In the genomic region with DNA sequence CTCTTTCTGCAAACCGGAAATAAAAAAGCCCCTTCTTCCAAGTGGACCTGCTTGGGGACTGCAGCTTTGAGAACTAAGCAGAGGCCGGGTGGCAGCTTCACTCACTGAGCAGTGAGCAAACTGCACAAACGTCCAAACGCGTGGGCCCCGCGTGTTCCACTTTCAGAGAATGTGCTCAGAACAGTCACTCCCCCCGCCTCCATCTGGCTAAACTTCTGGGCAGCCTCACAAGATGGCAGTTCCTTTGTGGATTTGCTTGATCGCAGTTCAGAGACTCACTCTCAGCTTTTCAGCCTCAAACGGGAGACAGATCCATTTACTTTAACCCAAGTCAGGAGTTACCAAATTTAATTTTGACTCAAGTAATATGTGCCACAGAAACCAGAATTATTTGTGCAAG, we compare ENCODE assay signal across 21 cellular contexts.
DNase-seq lines count a peak whose midpoint lies in the region; ATAC-seq and TF ChIP-seq lines count a peak whose summit lies in the region.
"Had no signal": no experiment of that assay in that cellular context is flagged by ENCODE, and none has a peak within 500 bp of the region (broad histone marks: within the 10 kb centered on the region; RNA-seq: fewer than 3 reads in every experiment).

No MANE protein-coding gene starts in this region.

- H3K36me3 ChIP-seq in right atrium auricular region (no peaks in the 10 kb centered on the region), WERI-Rb-1 (no peaks in the 10 kb centered on the region), H7 (replicated peaks; ENCODE audit: control insufficient read depth, insufficient read depth, low read length) (no peaks in the 10 kb centered on the region), breast epithelium (no peaks in the 10 kb centered on the region)

- H3K27ac ChIP-seq in right atrium auricular region, result no peak overlapping the region
- no peak overlapping the region for H3K27ac ChIP-seq in WERI-Rb-1
- H3K27ac ChIP-seq in breast epithelium, result no peak overlapping the region
- H3K27ac ChIP-seq: A549, HL-60, PC-9, RWPE1 had no signal

- H3K9me3 ChIP-seq in right atrium auricular region (no peaks in the 10 kb centered on the region), WERI-Rb-1 (ENCODE audit: severe bottlenecking) (no peaks in the 10 kb centered on the region), breast epithelium (no peaks in the 10 kb centered on the region)
- H3K9me3 ChIP-seq: A549 had no signal

- H3K4me1 ChIP-seq in right atrium auricular region, result no peaks in the 10 kb centered on the region
- no peaks in the 10 kb centered on the region for H3K4me1 ChIP-seq in breast epithelium
- H3K4me1 ChIP-seq: A549 had no signal

- DNase-seq in left cardiac atrium (peak; percentile 31), right atrium auricular region (ENCODE audit: low spot score) (no peak), WERI-Rb-1 (peak; percentile 10), inferior parietal cortex (ENCODE audit: extremely low spot score) (peak; percentile 60), superior temporal gyrus (ENCODE audit: extremely low spot score) (peak; percentile 65), NCI-H1417 treated with DMSO at 0.1 percent for 48 hours (lab: John Stamatoyannopoulos, UW) (no peak), H7 (no peak), breast epithelium (ENCODE audit: low spot score in 2 of 2) (no peak)
- DNase-seq: C1 segment of cervical spinal cord; CD8-positive, alpha-beta memory T cell; DMS79; HFFc6; Karpas-422; NCI-H146; NCI-H2029 treated with DMSO at 0.1 percent for 48 hours; NCI-H446 treated with DMSO at 0.1 percent for 48 hours; NCI-H774; PC-9 had no signal

- TF ChIP-seq POLR2A in breast epithelium (IDR thresholded peaks at IDR 0.05), result no peak

- peak in 1 of 2 donors; percentile 30 for ATAC-seq in left cardiac atrium
- ATAC-seq: A549 had no signal

- intact Hi-C loops in left cardiac atrium (cut with DNase I), result no loop called here
- intact Hi-C loops in breast epithelium (cut with DNase I; ENCODE audit: low total_unique reads), result no loop called here

- H3K4me3 ChIP-seq in right atrium auricular region, result no peak overlapping the region
- H3K4me3 ChIP-seq in WERI-Rb-1 (ENCODE audit: low read depth, low read length), result no peak overlapping the region
- no peak overlapping the region for H3K4me3 ChIP-seq in H7 (ENCODE audit: insufficient read depth, low read depth, low read length)
- no peak overlapping the region for H3K4me3 ChIP-seq in breast epithelium
- H3K4me3 ChIP-seq: A549, PC-9 had no signal

- no peaks in the 10 kb centered on the region for H3K27me3 ChIP-seq in right atrium auricular region
- no peaks in the 10 kb centered on the region for H3K27me3 ChIP-seq in WERI-Rb-1 (ENCODE audit: insufficient read depth, low read depth, severe bottlenecking)
- no peaks in the 10 kb centered on the region for H3K27me3 ChIP-seq in H7 (ENCODE audit: control insufficient read depth, insufficient read depth, low read length)
- H3K27me3 ChIP-seq in breast epithelium, result no peaks in the 10 kb centered on the region

- TF ChIP-seq CTCF in right atrium auricular region (IDR thresholded peaks at IDR 0.05), result no peak
- no peak for TF ChIP-seq CTCF in WERI-Rb-1 (IDR thresholded peaks at IDR 0.05; ENCODE audit: low read depth, low read length)
- no peak for TF ChIP-seq CTCF in breast epithelium (IDR thresholded peaks at IDR 0.05)

Comparison
In these comparisons a context has a peak if more than half of its experiments do, and no peak if none do; other contexts are left out.
1. DNase-seq: peak in left cardiac atrium (single experiment), WERI-Rb-1 (single experiment), inferior parietal cortex (single experiment) and superior temporal gyrus (single experiment); none in right atrium auricular region (single experiment), NCI-H1417 treated with DMSO at 0.1 percent for 48 hours (single experiment), H7 (single experiment) and breast epithelium (0 of 2).